ENCODE assay signal across 3 cellular contexts in genomic region chr10:119736220-119736619, GRCh38.
A peak's percentile ranks its signal among the peaks of the same experiment; 100 is the strongest.
TF ChIP-seq lines count a peak whose summit lies in the region.

No MANE protein-coding gene starts in this region.

TF ChIP-seq in HEK293, 187 proteins besides CTCF, POLR2A, EP300 and RAD21:
- no peak for TF ChIP-seq ZBTB26 (tag by site-specific recombination; optimal IDR thresholded peaks at IDR 0.05)
- no peak for TF ChIP-seq ZNF394 (tag by site-specific recombination; IDR thresholded peaks at IDR 0.05; ENCODE audit: borderline replicate concordance)
- TF ChIP-seq ZFHX2 (tag by site-specific recombination; conservative IDR thresholded peaks at IDR 0.05): no peak
- no peak for TF ChIP-seq ZNF629 (tag by site-specific recombination; IDR thresholded peaks at IDR 0.05)
- no peak for TF ChIP-seq ZNF138 (tag by site-specific recombination; IDR thresholded peaks at IDR 0.05; ENCODE audit: borderline replicate concordance)
- peak; percentile 73; the same call in 1 of the 2 replicates for TF ChIP-seq ZNF121 (tag by site-specific recombination; IDR thresholded peaks at IDR 0.05)
- TF ChIP-seq, protein P1, sequence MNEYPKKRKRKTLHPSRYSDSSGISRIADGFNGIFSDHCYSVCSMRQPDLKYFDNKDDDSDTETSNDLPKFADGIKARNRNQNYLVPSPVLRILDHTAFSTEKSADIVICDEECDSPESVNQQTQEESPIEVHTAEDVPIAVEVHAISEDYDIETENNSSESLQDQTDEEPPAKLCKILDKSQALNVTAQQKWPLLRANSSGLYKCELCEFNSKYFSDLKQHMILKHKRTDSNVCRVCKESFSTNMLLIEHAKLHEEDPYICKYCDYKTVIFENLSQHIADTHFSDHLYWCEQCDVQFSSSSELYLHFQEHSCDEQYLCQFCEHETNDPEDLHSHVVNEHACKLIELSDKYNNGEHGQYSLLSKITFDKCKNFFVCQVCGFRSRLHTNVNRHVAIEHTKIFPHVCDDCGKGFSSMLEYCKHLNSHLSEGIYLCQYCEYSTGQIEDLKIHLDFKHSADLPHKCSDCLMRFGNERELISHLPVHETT (tag by site-specific recombination; IDR thresholded peaks at IDR 0.05): no peak
- TF ChIP-seq ZNF169 (tag by site-specific recombination; IDR thresholded peaks at IDR 0.05): no peak

TF ChIP-seq in IMR-90, 13 proteins besides CTCF, POLR2A, EP300 and RAD21:
- no peak for TF ChIP-seq CHD1 (IDR thresholded peaks at IDR 0.05; ENCODE audit: low read depth, low read length)
- no peak for TF ChIP-seq MXI1 (IDR thresholded peaks at IDR 0.05; ENCODE audit: borderline replicate concordance, low read depth, low read length)
- no peak for TF ChIP-seq NFE2L2 (IDR thresholded peaks at IDR 0.05; ENCODE audit: low read depth, low read length)
- TF ChIP-seq FOS (IDR thresholded peaks at IDR 0.05; ENCODE audit: low read depth, low read length): no peak
- TF ChIP-seq, protein P2, sequence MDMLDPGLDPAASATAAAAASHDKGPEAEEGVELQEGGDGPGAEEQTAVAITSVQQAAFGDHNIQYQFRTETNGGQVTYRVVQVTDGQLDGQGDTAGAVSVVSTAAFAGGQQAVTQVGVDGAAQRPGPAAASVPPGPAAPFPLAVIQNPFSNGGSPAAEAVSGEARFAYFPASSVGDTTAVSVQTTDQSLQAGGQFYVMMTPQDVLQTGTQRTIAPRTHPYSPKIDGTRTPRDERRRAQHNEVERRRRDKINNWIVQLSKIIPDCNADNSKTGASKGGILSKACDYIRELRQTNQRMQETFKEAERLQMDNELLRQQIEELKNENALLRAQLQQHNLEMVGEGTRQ (IDR thresholded peaks at IDR 0.05; ENCODE audit: low read depth, low read length): no peak
- TF ChIP-seq SMC3 (IDR thresholded peaks at IDR 0.05; ENCODE audit: low read depth, low read length): no peak
- TF ChIP-seq MAZ (IDR thresholded peaks at IDR 0.05; ENCODE audit: borderline replicate concordance, low read depth, low read length): no peak
- no peak for TF ChIP-seq RFX5 (IDR thresholded peaks at IDR 0.05; ENCODE audit: low read depth, low read length)

TF ChIP-seq in K562, 482 proteins besides CTCF, POLR2A, EP300 and RAD21:
- TF ChIP-seq, protein P3, sequence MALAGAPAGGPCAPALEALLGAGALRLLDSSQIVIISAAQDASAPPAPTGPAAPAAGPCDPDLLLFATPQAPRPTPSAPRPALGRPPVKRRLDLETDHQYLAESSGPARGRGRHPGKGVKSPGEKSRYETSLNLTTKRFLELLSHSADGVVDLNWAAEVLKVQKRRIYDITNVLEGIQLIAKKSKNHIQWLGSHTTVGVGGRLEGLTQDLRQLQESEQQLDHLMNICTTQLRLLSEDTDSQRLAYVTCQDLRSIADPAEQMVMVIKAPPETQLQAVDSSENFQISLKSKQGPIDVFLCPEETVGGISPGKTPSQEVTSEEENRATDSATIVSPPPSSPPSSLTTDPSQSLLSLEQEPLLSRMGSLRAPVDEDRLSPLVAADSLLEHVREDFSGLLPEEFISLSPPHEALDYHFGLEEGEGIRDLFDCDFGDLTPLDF (CRISPR knock-in tag; IDR thresholded peaks at IDR 0.05): no peak
- TF ChIP-seq ZNF121 (CRISPR knock-in tag; conservative IDR thresholded peaks at IDR 0.05): 0 out of 2 replicates have a peak, but pooled peaks have one; percentile 32
